ENCODE assay signal across 23 cellular contexts in the genomic region with DNA sequence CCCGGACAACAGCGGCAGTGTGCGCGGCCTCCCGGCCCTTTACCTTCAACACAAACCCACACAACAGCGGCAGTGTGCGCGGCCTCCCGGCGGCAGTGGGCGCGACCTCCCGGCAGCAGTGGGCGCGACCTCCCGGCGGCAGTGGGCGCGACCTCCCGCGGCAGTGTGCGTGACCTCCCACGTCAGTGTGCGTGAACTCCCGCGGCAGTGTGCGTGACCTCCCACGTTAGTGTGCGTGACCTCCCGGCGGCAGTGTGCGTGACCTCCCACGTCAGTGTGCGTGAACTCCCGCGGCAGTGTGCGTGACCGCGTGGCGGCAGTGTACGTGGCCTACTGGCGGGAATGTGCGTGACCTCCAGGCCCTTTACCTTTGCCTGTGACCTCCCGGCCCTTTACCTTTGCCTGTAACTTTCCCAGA.
"Had no signal": no experiment of that assay in that cellular context is flagged by ENCODE, and none has a peak within 500 bp of the region (broad histone marks: within the 10 kb centered on the region; RNA-seq: fewer than 3 reads in every experiment).

No MANE protein-coding gene starts in this region.

- H3K27ac ChIP-seq: body of pancreas, neutrophil, ovary, prostate gland, thoracic aorta, upper lobe of left lung had no signal

- FAIRE-seq: frontal cortex had no signal

- H3K4me1 ChIP-seq: body of pancreas, prostate gland, upper lobe of left lung had no signal

- H3K36me3 ChIP-seq: neutrophil, ovary, prostate gland, thoracic aorta, upper lobe of left lung had no signal

- ATAC-seq: activated CD4-positive, alpha-beta T cell treated with anti-CD3 and anti-CD28 coated beads for 36 hours; activated T-cell treated with anti-CD3 and anti-CD28 coated beads, Interleukin-2, amount 50 U/mL, for 4 hours; body of pancreas; natural killer cell treated with Interleukin-12 subunit alpha and Interleukin-12 subunit beta and Interleukin-15 and Interleukin-18, amount 100 ng/mL, for 72 hours; right cardiac atrium had no signal

- H3K27ac Mint-ChIP-seq: activated B cell treated with CpG ODN at 0.5 μM for 24 hours; activated CD4-positive, alpha-beta T cell treated with anti-CD3 and anti-CD28 coated beads for 36 hours; activated naive CD4-positive, alpha-beta T cell treated with anti-CD3 and anti-CD28 coated beads, Interleukin-2, amount 10 ng/mL, durations not matched to agents 7 days and 5 days; dendritic cell treated with granulocyte-macrophage colony-stimulating factor and Interleukin-4, amounts not matched to agents 40 ng/mL and 50 ng/mL, for 4 days; memory B cell; natural killer cell treated with Interleukin-12 subunit alpha and Interleukin-12 subunit beta and Interleukin-15 and Interleukin-18, amount 100 ng/mL, for 72 hours; T-helper 1 cell treated with Interleukin-12 subunit alpha and Interleukin-12 subunit beta and Interleukin-4 antibody, amounts not matched to agents 30 μg/mL and 1 μg/mL, for 36 hours had no signal

- H3K27me3 ChIP-seq: body of pancreas, neutrophil, ovary, upper lobe of left lung had no signal

- H3K4me3 Mint-ChIP-seq: activated B cell treated with CpG ODN at 0.5 μM for 24 hours; activated CD4-positive, alpha-beta T cell treated with anti-CD3 and anti-CD28 coated beads for 36 hours; activated naive CD4-positive, alpha-beta T cell treated with anti-CD3 and anti-CD28 coated beads, Interleukin-2, amount 10 ng/mL, durations not matched to agents 7 days and 5 days; activated T-cell treated with anti-CD3 and anti-CD28 coated beads, Interleukin-2, amount 50 U/mL, for 4 hours; dendritic cell treated with granulocyte-macrophage colony-stimulating factor and Interleukin-4, amounts not matched to agents 40 ng/mL and 50 ng/mL, for 4 days; memory B cell; natural killer cell treated with Interleukin-12 subunit alpha and Interleukin-12 subunit beta and Interleukin-15 and Interleukin-18, amount 100 ng/mL, for 72 hours; T-helper 1 cell treated with Interleukin-12 subunit alpha and Interleukin-12 subunit beta and Interleukin-4 antibody, amounts not matched to agents 30 μg/mL and 1 μg/mL, for 36 hours had no signal

- H3K4me3 ChIP-seq: body of pancreas, ovary, prostate gland, thoracic aorta, upper lobe of left lung had no signal

- H3K36me3 Mint-ChIP-seq: activated naive CD4-positive, alpha-beta T cell treated with anti-CD3 and anti-CD28 coated beads, Interleukin-2, amount 10 ng/mL, durations not matched to agents 7 days and 5 days; memory B cell; natural killer cell treated with Interleukin-12 subunit alpha and Interleukin-12 subunit beta and Interleukin-15 and Interleukin-18, amount 100 ng/mL, for 72 hours had no signal

- H3K27me3 Mint-ChIP-seq: activated B cell treated with CpG ODN at 0.5 μM for 24 hours; activated CD4-positive, alpha-beta T cell treated with anti-CD3 and anti-CD28 coated beads for 36 hours; activated naive CD4-positive, alpha-beta T cell treated with anti-CD3 and anti-CD28 coated beads, Interleukin-2, amount 10 ng/mL, durations not matched to agents 7 days and 5 days; dendritic cell treated with granulocyte-macrophage colony-stimulating factor and Interleukin-4, amounts not matched to agents 40 ng/mL and 50 ng/mL, for 4 days; memory B cell; natural killer cell treated with Interleukin-12 subunit alpha and Interleukin-12 subunit beta and Interleukin-15 and Interleukin-18, amount 100 ng/mL, for 72 hours had no signal

- H3K4me1 Mint-ChIP-seq: activated B cell treated with CpG ODN at 0.5 μM for 24 hours; activated CD4-positive, alpha-beta T cell treated with anti-CD3 and anti-CD28 coated beads for 36 hours; activated naive CD4-positive, alpha-beta T cell treated with anti-CD3 and anti-CD28 coated beads, Interleukin-2, amount 10 ng/mL, durations not matched to agents 7 days and 5 days; memory B cell had no signal

- H3K9me3 ChIP-seq: body of pancreas, neutrophil, ovary, prostate gland, thoracic aorta, upper lobe of left lung had no signal

- DNase-seq: activated B cell treated with CpG ODN at 0.5 μM for 24 hours; activated CD4-positive, alpha-beta T cell treated with anti-CD3 and anti-CD28 coated beads for 36 hours; activated CD4-positive, alpha-beta T cell treated with anti-CD3 and anti-CD28 coated beads, Interleukin-2, amount 50 U/mL, for 4 hours; activated CD8-positive, alpha-beta memory T cell treated with anti-CD3 and anti-CD28 coated beads for 24 hours; activated CD8-positive, alpha-beta memory T cell treated with anti-CD3 and anti-CD28 coated beads, Interleukin-2, amount 50 U/mL, for 48 hours; activated naive CD4-positive, alpha-beta T cell treated with anti-CD3 and anti-CD28 coated beads, Interleukin-2, amount 10 ng/mL, durations not matched to agents 7 days and 5 days; activated T-cell treated with anti-CD3 and anti-CD28 coated beads, Interleukin-2, amount 50 U/mL, for 4 hours; effector CD4-positive, alpha-beta T cell; ovary; stimulated activated CD4-positive, alpha-beta T cell treated with anti-CD3 and anti-CD28 coated beads, Interleukin-2, amount 100 ng/mL, for 24 hours; stimulated activated naive CD4-positive, alpha-beta T cell; T1000 had no signal
